ENCODE assay signal across 21 cellular contexts in the genomic region with DNA sequence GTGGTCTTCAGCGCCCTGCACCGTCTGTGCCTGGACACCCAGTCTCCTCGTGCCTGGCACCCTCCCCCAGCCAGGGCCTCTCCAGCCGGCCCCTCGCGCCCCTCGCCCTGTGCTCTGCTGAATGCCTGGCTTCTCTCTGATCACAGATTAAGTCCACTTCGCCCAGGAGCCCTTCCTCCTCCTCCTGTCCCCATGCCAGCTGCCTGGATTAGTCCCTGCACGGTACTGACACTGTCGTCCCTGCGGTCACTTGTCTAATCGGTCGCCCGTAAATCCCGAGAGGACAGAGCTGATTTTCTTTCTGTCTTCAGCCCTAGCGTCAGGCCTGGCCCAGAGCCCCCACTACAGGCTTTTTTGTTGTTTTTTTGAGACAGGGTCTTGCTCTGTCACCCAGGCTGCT. TPM values are rescaled to one million over a fixed set of nuclear protein-coding genes. Genes with fewer than 3 reads are reported as not detected.
A peak's percentile ranks its signal among the peaks of the same experiment; 100 is the strongest.
DNase-seq lines count a peak whose midpoint lies in the region; ATAC-seq and TF ChIP-seq lines count a peak whose summit lies in the region.
"Had no signal": no experiment of that assay in that cellular context is flagged by ENCODE, and none has a peak within 500 bp of the region (broad histone marks: within the 10 kb centered on the region; RNA-seq: fewer than 3 reads in every experiment).

No MANE protein-coding gene starts in this region.

- ATAC-seq in stimulated activated naive B cell treated with anti-CD40 and anti-IgM and Interleukin-4, amounts not matched to agents 10 μg/mL and 1 μg/mL and 100 μg/mL, for 72 hours (replicated peaks): no peak
- ATAC-seq: GM12878 had no signal

- H3K27ac Mint-ChIP-seq in activated CD4-positive, alpha-beta T cell treated with anti-CD3 and anti-CD28 coated beads, Interleukin-2, amount 10 ng/mL, durations not matched to agents 7 days and 5 days: peak overlapping the region; percentile 69
- H3K27ac Mint-ChIP-seq in stimulated activated naive B cell treated with anti-CD40 and anti-IgM and Interleukin-4, amounts not matched to agents 10 μg/mL and 1 μg/mL and 100 μg/mL, for 72 hours: peak overlapping the region; percentile 11
- H3K27ac Mint-ChIP-seq in activated T-helper 2 cell treated with anti-CD3 and anti-CD28 coated beads, Interferon-gamma antibody, Interleukin-2, Interleukin-4, amounts not matched to agents 10 μg/mL and 5 μg/mL and 100 μg/mL, durations not matched to agents 14 hours and 24 hours and 36 hours: no peak overlapping the region
- H3K27ac Mint-ChIP-seq: B cell had no signal

- no peaks in the 10 kb centered on the region for H3K27me3 ChIP-seq in right atrium auricular region
- H3K27me3 ChIP-seq: Peyer's patch had no signal

- no peak for TF ChIP-seq CTCF in right atrium auricular region (IDR thresholded peaks at IDR 0.05)

- CTCF ChIA-PET in activated CD4-positive, alpha-beta T cell treated with anti-CD3 and anti-CD28 coated beads, Interleukin-2, amount 10 ng/mL, durations not matched to agents 7 days and 5 days (lab: Charles Lee): no interaction called here

- no peaks in the 10 kb centered on the region for H3K9me3 ChIP-seq in right atrium auricular region
- H3K9me3 ChIP-seq: Peyer's patch had no signal

- no peak for DNase-seq in activated CD4-positive, alpha-beta T cell treated with anti-CD3 and anti-CD28 coated beads, Interleukin-2, amount 10 ng/mL, durations not matched to agents 7 days and 5 days
- DNase-seq in activated CD4-positive, alpha-beta T cell treated with anti-CD3 and anti-CD28 coated beads for 48 hours: no peak
- DNase-seq in NCI-H82 treated with DMSO at 0.1 percent for 48 hours (lab: John Stamatoyannopoulos, UW; ENCODE audit: unreplicated experiment) (peak; percentile 10), right atrium auricular region (ENCODE audit: low spot score) (no peak), GM03348 (ENCODE audit: low spot score) (no peak), posterior vena cava (ENCODE audit: low spot score) (no peak)
- no peak for DNase-seq in stimulated activated naive B cell treated with anti-CD40 and anti-IgM and Interleukin-4, amounts not matched to agents 10 μg/mL and 1 μg/mL and 100 μg/mL, for 72 hours
- DNase-seq in activated T-helper 2 cell treated with anti-CD3 and anti-CD28 coated beads, Interferon-gamma antibody, Interleukin-2, Interleukin-4, amounts not matched to agents 10 μg/mL and 5 μg/mL and 100 μg/mL, durations not matched to agents 14 hours and 24 hours and 36 hours (ENCODE audit: low spot score): no peak
- DNase-seq: Calu3; CD4-positive, alpha-beta memory T cell; HCEC 1CT; KBM-7; NCI-H1436; NCI-H2029; NCI-H510A; NCI-H774; Peyer's patch; SHP77 treated with DMSO at 0.1 percent for 48 hours had no signal

- peaks cover 0 to 8% of the 10 kb centered on the region in 2 donors for H3K4me1 ChIP-seq in right atrium auricular region
- H3K4me1 ChIP-seq: Peyer's patch had no signal

- H3K4me3 ChIP-seq in right atrium auricular region: no peak overlapping the region
- H3K4me3 ChIP-seq: GM12878, Peyer's patch had no signal

- peak overlapping the region; percentile 74 to 75 for H3K27ac ChIP-seq in right atrium auricular region
- H3K27ac ChIP-seq: 22Rv1, Peyer's patch had no signal

- H3K4me1 Mint-ChIP-seq in activated CD4-positive, alpha-beta T cell treated with anti-CD3 and anti-CD28 coated beads, Interleukin-2, amount 10 ng/mL, durations not matched to agents 7 days and 5 days: peaks cover 11% of the 10 kb centered on the region
- H3K4me1 Mint-ChIP-seq in stimulated activated naive B cell treated with anti-CD40 and anti-IgM and Interleukin-4, amounts not matched to agents 10 μg/mL and 1 μg/mL and 100 μg/mL, for 72 hours: peaks cover 32 to 40% of the 10 kb centered on the region in 2 donors
- peaks cover 12% of the 10 kb centered on the region for H3K4me1 Mint-ChIP-seq in activated T-helper 2 cell treated with anti-CD3 and anti-CD28 coated beads, Interferon-gamma antibody, Interleukin-2, Interleukin-4, amounts not matched to agents 10 μg/mL and 5 μg/mL and 100 μg/mL, durations not matched to agents 14 hours and 24 hours and 36 hours (ENCODE audit: low read depth)

- POLR2A ChIA-PET in activated CD4-positive, alpha-beta T cell treated with anti-CD3 and anti-CD28 coated beads, Interleukin-2, amount 10 ng/mL, durations not matched to agents 7 days and 5 days (lab: Charles Lee): no interaction called here

- H3K27me3 Mint-ChIP-seq in activated CD4-positive, alpha-beta T cell treated with anti-CD3 and anti-CD28 coated beads, Interleukin-2, amount 10 ng/mL, durations not matched to agents 7 days and 5 days: no peaks in the 10 kb centered on the region
- no peaks in the 10 kb centered on the region for H3K27me3 Mint-ChIP-seq in stimulated activated naive B cell treated with anti-CD40 and anti-IgM and Interleukin-4, amounts not matched to agents 10 μg/mL and 1 μg/mL and 100 μg/mL, for 72 hours
- no peaks in the 10 kb centered on the region for H3K27me3 Mint-ChIP-seq in activated T-helper 2 cell treated with anti-CD3 and anti-CD28 coated beads, Interferon-gamma antibody, Interleukin-2, Interleukin-4, amounts not matched to agents 10 μg/mL and 5 μg/mL and 100 μg/mL, durations not matched to agents 14 hours and 24 hours and 36 hours (ENCODE audit: low read depth)
- H3K27me3 Mint-ChIP-seq: B cell; CD4-positive, alpha-beta memory T cell had no signal

- H3K4me3 Mint-ChIP-seq in activated CD4-positive, alpha-beta T cell treated with anti-CD3 and anti-CD28 coated beads, Interleukin-2, amount 10 ng/mL, durations not matched to agents 7 days and 5 days: no peak overlapping the region
- no peak overlapping the region for H3K4me3 Mint-ChIP-seq in stimulated activated naive B cell treated with anti-CD40 and anti-IgM and Interleukin-4, amounts not matched to agents 10 μg/mL and 1 μg/mL and 100 μg/mL, for 72 hours
- no peak overlapping the region for H3K4me3 Mint-ChIP-seq in activated T-helper 2 cell treated with anti-CD3 and anti-CD28 coated beads, Interferon-gamma antibody, Interleukin-2, Interleukin-4, amounts not matched to agents 10 μg/mL and 5 μg/mL and 100 μg/mL, durations not matched to agents 14 hours and 24 hours and 36 hours (ENCODE audit: low read depth)
- H3K4me3 Mint-ChIP-seq: B cell; CD4-positive, alpha-beta memory T cell had no signal

- H3K36me3 ChIP-seq in right atrium auricular region: peaks cover 16% of the 10 kb centered on the region

- H3K9me3 Mint-ChIP-seq in activated CD4-positive, alpha-beta T cell treated with anti-CD3 and anti-CD28 coated beads, Interleukin-2, amount 10 ng/mL, durations not matched to agents 7 days and 5 days: no peaks in the 10 kb centered on the region
- no peaks in the 10 kb centered on the region for H3K9me3 Mint-ChIP-seq in stimulated activated naive B cell treated with anti-CD40 and anti-IgM and Interleukin-4, amounts not matched to agents 10 μg/mL and 1 μg/mL and 100 μg/mL, for 72 hours
- no peaks in the 10 kb centered on the region for H3K9me3 Mint-ChIP-seq in activated T-helper 2 cell treated with anti-CD3 and anti-CD28 coated beads, Interferon-gamma antibody, Interleukin-2, Interleukin-4, amounts not matched to agents 10 μg/mL and 5 μg/mL and 100 μg/mL, durations not matched to agents 14 hours and 24 hours and 36 hours
- H3K9me3 Mint-ChIP-seq: CD4-positive, alpha-beta memory T cell had no signal

- H3K36me3 Mint-ChIP-seq in activated CD4-positive, alpha-beta T cell treated with anti-CD3 and anti-CD28 coated beads, Interleukin-2, amount 10 ng/mL, durations not matched to agents 7 days and 5 days (ENCODE audit: low read depth): peaks cover 26% of the 10 kb centered on the region
- H3K36me3 Mint-ChIP-seq in stimulated activated naive B cell treated with anti-CD40 and anti-IgM and Interleukin-4, amounts not matched to agents 10 μg/mL and 1 μg/mL and 100 μg/mL, for 72 hours: peaks cover 52 to 73% of the 10 kb centered on the region in 2 donors
- H3K36me3 Mint-ChIP-seq in activated T-helper 2 cell treated with anti-CD3 and anti-CD28 coated beads, Interferon-gamma antibody, Interleukin-2, Interleukin-4, amounts not matched to agents 10 μg/mL and 5 μg/mL and 100 μg/mL, durations not matched to agents 14 hours and 24 hours and 36 hours (ENCODE audit: low read depth): peaks cover 51% of the 10 kb centered on the region

- intact Hi-C loops in activated T-helper 2 cell treated with anti-CD3 and anti-CD28 coated beads, Interferon-gamma antibody, Interleukin-2, Interleukin-4, amounts not matched to agents 10 μg/mL and 5 μg/mL and 100 μg/mL, durations not matched to agents 14 hours and 24 hours and 36 hours (cut with micrococcal nuclease): no loop called here
- intact Hi-C loops in posterior vena cava (cut with DNase I): no loop called here

RNA-seq across cellular contexts. Expression of a gene that starts 6.6 kb away (rescaled TPM):
- 10 to 100 TPM; 84.2 to 97.1 TPM for total RNA-seq in activated CD4-positive, alpha-beta T cell treated with anti-CD3 and anti-CD28 coated beads, Interleukin-2, amount 10 ng/mL, durations not matched to agents 7 days and 5 days
- total RNA-seq in right atrium auricular region (10 to 100 TPM; 33.9 to 45.8 TPM), posterior vena cava (10 to 100 TPM; 30.6 to 37.6 TPM)
- total RNA-seq in activated T-helper 2 cell treated with anti-CD3 and anti-CD28 coated beads, Interferon-gamma antibody, Interleukin-2, Interleukin-4, amounts not matched to agents 10 μg/mL and 5 μg/mL and 100 μg/mL, durations not matched to agents 14 hours and 24 hours and 36 hours: 178 TPM in 2 replicates

RNA-seq across cellular contexts. Expression of a gene that starts 8.8 kb away (rescaled TPM):
- total RNA-seq in activated CD4-positive, alpha-beta T cell treated with anti-CD3 and anti-CD28 coated beads, Interleukin-2, amount 10 ng/mL, durations not matched to agents 7 days and 5 days: 10 to 100 TPM; 46.6 to 46.9 TPM
- total RNA-seq in right atrium auricular region (10 to 100 TPM; 52.3 to 60.9 TPM), posterior vena cava (10 to 100 TPM; 29.2 to 30.7 TPM)
- 64.3 and 67.3 TPM in 2 replicates for total RNA-seq in activated T-helper 2 cell treated with anti-CD3 and anti-CD28 coated beads, Interferon-gamma antibody, Interleukin-2, Interleukin-4, amounts not matched to agents 10 μg/mL and 5 μg/mL and 100 μg/mL, durations not matched to agents 14 hours and 24 hours and 36 hours

RNA-seq across cellular contexts. Expression of a gene that starts 27.8 kb away (rescaled TPM):
- 1 to 10 TPM; 4.1 to 4.6 TPM for total RNA-seq in activated CD4-positive, alpha-beta T cell treated with anti-CD3 and anti-CD28 coated beads, Interleukin-2, amount 10 ng/mL, durations not matched to agents 7 days and 5 days
- total RNA-seq in right atrium auricular region (1 to 10 TPM; 3.5 to 6.0 TPM), posterior vena cava (1 to 10 TPM; 2.4 to 3.5 TPM)
- total RNA-seq in activated T-helper 2 cell treated with anti-CD3 and anti-CD28 coated beads, Interferon-gamma antibody, Interleukin-2, Interleukin-4, amounts not matched to agents 10 μg/mL and 5 μg/mL and 100 μg/mL, durations not matched to agents 14 hours and 24 hours and 36 hours: 2.3 and 2.4 TPM in 2 replicates

RNA-seq across cellular contexts. Expression of a gene that starts 49.4 kb away (rescaled TPM):
- total RNA-seq in activated CD4-positive, alpha-beta T cell treated with anti-CD3 and anti-CD28 coated beads, Interleukin-2, amount 10 ng/mL, durations not matched to agents 7 days and 5 days: 1 to 10 TPM; 2.2 to 3.2 TPM
- total RNA-seq in right atrium auricular region: 1 to 10 TPM; 5.5 to 5.9 TPM
- 0.66 and 1.3 TPM in 2 replicates for total RNA-seq in activated T-helper 2 cell treated with anti-CD3 and anti-CD28 coated beads, Interferon-gamma antibody, Interleukin-2, Interleukin-4, amounts not matched to agents 10 μg/mL and 5 μg/mL and 100 μg/mL, durations not matched to agents 14 hours and 24 hours and 36 hours
- total RNA-seq in posterior vena cava: 1 to 10 TPM; 5.1 to 8.0 TPM

RNA-seq across cellular contexts. Expression of a gene that starts 52.1 kb away (rescaled TPM):
- 10 to 100 TPM; 31.5 to 37.5 TPM for total RNA-seq in activated CD4-positive, alpha-beta T cell treated with anti-CD3 and anti-CD28 coated beads, Interleukin-2, amount 10 ng/mL, durations not matched to agents 7 days and 5 days
- total RNA-seq in right atrium auricular region (10 to 100 TPM; 22.9 to 38.0 TPM), posterior vena cava (10 to 100 TPM; 19.5 to 22.0 TPM)
- total RNA-seq in activated T-helper 2 cell treated with anti-CD3 and anti-CD28 coated beads, Interferon-gamma antibody, Interleukin-2, Interleukin-4, amounts not matched to agents 10 μg/mL and 5 μg/mL and 100 μg/mL, durations not matched to agents 14 hours and 24 hours and 36 hours: 39.1 and 39.4 TPM in 2 replicates
